12 cellular contexts compared by ENCODE assay signal in genomic region chr14:51167587-51168219, GRCh38.
DNase-seq lines count a peak whose midpoint lies in the region; ATAC-seq and TF ChIP-seq lines count a peak whose summit lies in the region.
"Had no signal": no experiment of that assay in that cellular context is flagged by ENCODE, and none has a peak within 500 bp of the region (broad histone marks: within the 10 kb centered on the region; RNA-seq: fewer than 3 reads in every experiment).

No MANE protein-coding gene starts in this region.

- no peaks in the 10 kb centered on the region for H3K9me3 Mint-ChIP-seq in activated naive CD8-positive, alpha-beta T cell treated with anti-CD3 and anti-CD28 coated beads, Interleukin-2, amount 50 U/mL, for 24 hours
- H3K9me3 Mint-ChIP-seq in HFFc6, result no peaks in the 10 kb centered on the region
- H3K9me3 Mint-ChIP-seq: CD8-positive, alpha-beta T cell; mesothelial cell of epicardium had no signal

- ATAC-seq in GM21529 (IDR thresholded peaks at IDR 0.05; ENCODE audit: unreplicated experiment) (peak; percentile 57), GM19328 (IDR thresholded peaks at IDR 0.05; ENCODE audit: unreplicated experiment) (no peak)
- ATAC-seq in activated naive CD8-positive, alpha-beta T cell treated with anti-CD3 and anti-CD28 coated beads, Interleukin-2, amount 50 U/mL, for 24 hours, result peak; percentile 96
- ATAC-seq: CD8-positive, alpha-beta T cell had no signal

- peaks cover 23% of the 10 kb centered on the region for H3K4me1 Mint-ChIP-seq in activated naive CD8-positive, alpha-beta T cell treated with anti-CD3 and anti-CD28 coated beads, Interleukin-2, amount 50 U/mL, for 24 hours
- no peaks in the 10 kb centered on the region for H3K4me1 Mint-ChIP-seq in HFFc6 (ENCODE audit: low read depth)

- H3K4me3 Mint-ChIP-seq in activated naive CD8-positive, alpha-beta T cell treated with anti-CD3 and anti-CD28 coated beads, Interleukin-2, amount 50 U/mL, for 24 hours, result peak overlapping the region; percentile 27
- H3K4me3 Mint-ChIP-seq in HFFc6, result no peak overlapping the region
- H3K4me3 Mint-ChIP-seq: CD8-positive, alpha-beta T cell; mesothelial cell of epicardium had no signal

- TF ChIP-seq CTCF in AG09319 (IDR thresholded peaks at IDR 0.05; ENCODE audit: low read depth, low read length) (no peak), HFFc6 (IDR thresholded peaks at IDR 0.05) (no peak)

- DNase-seq in AG09319 (ENCODE audit: extremely low read depth, low read depth), result peak; percentile 25
- DNase-seq in activated naive CD8-positive, alpha-beta T cell treated with anti-CD3 and anti-CD28 coated beads, Interleukin-2, amount 50 U/mL, for 24 hours, result no peak
- peak; percentile 31 for DNase-seq in non-pigmented ciliary epithelial cell (ENCODE audit: low read depth)
- no peak for DNase-seq in HFFc6
- DNase-seq in LoVo (ENCODE audit: low spot score), result no peak
- no peak for DNase-seq in midbrain (lab: John Stamatoyannopoulos, UW)
- DNase-seq: activated CD4-positive, alpha-beta T cell treated with anti-CD3 and anti-CD28 coated beads for 4 hours; CD8-positive, alpha-beta T cell; NCI-H1417 treated with DMSO at 0.1 percent for 48 hours had no signal

- peaks cover 2% of the 10 kb centered on the region for H3K27me3 Mint-ChIP-seq in activated naive CD8-positive, alpha-beta T cell treated with anti-CD3 and anti-CD28 coated beads, Interleukin-2, amount 50 U/mL, for 24 hours
- peaks cover 5% of the 10 kb centered on the region; the same call in 1 of the 2 replicates for H3K27me3 Mint-ChIP-seq in HFFc6 (ENCODE audit: insufficient read depth)

- peak overlapping the region; percentile 85 for H3K27ac Mint-ChIP-seq in activated naive CD8-positive, alpha-beta T cell treated with anti-CD3 and anti-CD28 coated beads, Interleukin-2, amount 50 U/mL, for 24 hours
- H3K27ac Mint-ChIP-seq in HFFc6, result no peak overlapping the region
- H3K27ac Mint-ChIP-seq: CD8-positive, alpha-beta T cell; mesothelial cell of epicardium had no signal

- no peaks in the 10 kb centered on the region for H3K36me3 Mint-ChIP-seq in activated naive CD8-positive, alpha-beta T cell treated with anti-CD3 and anti-CD28 coated beads, Interleukin-2, amount 50 U/mL, for 24 hours (ENCODE audit: low read depth)
- H3K36me3 Mint-ChIP-seq in HFFc6 (ENCODE audit: low read depth), result no peaks in the 10 kb centered on the region
- H3K36me3 Mint-ChIP-seq: CD8-positive, alpha-beta T cell; mesothelial cell of epicardium had no signal

Comparison
In these comparisons a context has a peak if more than half of its experiments do, and no peak if none do; other contexts are left out.
1. DNase-seq: peak in AG09319 (single experiment) and non-pigmented ciliary epithelial cell (single experiment); none in activated naive CD8-positive, alpha-beta T cell treated with anti-CD3 and anti-CD28 coated beads, Interleukin-2, amount 50 U/mL, for 24 hours (single experiment), HFFc6 (single experiment), LoVo (single experiment) and midbrain (single experiment).